In genomic region chr2:109287838-109288237, GRCh38 we compare ENCODE assay signal across 15 cellular contexts.
DNase-seq lines count a peak whose midpoint lies in the region; ATAC-seq, FAIRE-seq and TF ChIP-seq lines count a peak whose summit lies in the region.
"Had no signal": no experiment of that assay in that cellular context is flagged by ENCODE, and none has a peak within 500 bp of the region (broad histone marks: within the 10 kb centered on the region; RNA-seq: fewer than 3 reads in every experiment).

No MANE protein-coding gene starts in this region.

- intact Hi-C loops in left ventricle myocardium superior (cut with micrococcal nuclease) (no loop called here), gastrocnemius medialis (cut with DNase I; ENCODE audit: low total_unique reads) (no loop called here), tibial artery (cut with DNase I; ENCODE audit: low total_unique reads) (no loop called here)

- H3K4me3 ChIP-seq in right atrium auricular region (no peak overlapping the region), bronchial epithelial cell (ENCODE audit: low read depth, low read length) (no peak overlapping the region), gastrocnemius medialis (no peak overlapping the region), tibial artery (no peak overlapping the region)
- H3K4me3 ChIP-seq: GM23338 had no signal

- ATAC-seq in left ventricle myocardium superior: no peak
- ATAC-seq in gastrocnemius medialis: peak; percentile 69 to 70
- no peak for ATAC-seq in activated T-cell treated with anti-CD3 and anti-CD28 coated beads, Interleukin-2, amount 50 U/mL, for 4 hours
- no peak for ATAC-seq in stimulated activated naive CD8-positive, alpha-beta T cell treated with anti-CD3 and anti-CD28 coated beads, Interleukin-15, Interleukin-2, amounts not matched to agents 100 U/mL and 50 U/mL, for 24 hours
- ATAC-seq: GM23338 had no signal

- H3K4me3 Mint-ChIP-seq in activated T-cell treated with anti-CD3 and anti-CD28 coated beads, Interleukin-2, amount 50 U/mL, for 4 hours: no peak overlapping the region
- H3K4me3 Mint-ChIP-seq: CD4-positive, alpha-beta memory T cell; GM23338; IgD-negative memory B cell had no signal

- H3K36me3 Mint-ChIP-seq in activated T-cell treated with anti-CD3 and anti-CD28 coated beads, Interleukin-2, amount 50 U/mL, for 4 hours (ENCODE audit: insufficient read depth): no peaks in the 10 kb centered on the region
- H3K36me3 Mint-ChIP-seq: CD4-positive, alpha-beta memory T cell; IgD-negative memory B cell had no signal

- H3K9me3 ChIP-seq in right atrium auricular region (no peaks in the 10 kb centered on the region), gastrocnemius medialis (no peaks in the 10 kb centered on the region), tibial artery (no peaks in the 10 kb centered on the region)

- peak; percentile 18 for FAIRE-seq in bronchial epithelial cell (lab: Jason Lieb, UNC)

- no peaks in the 10 kb centered on the region for H3K9me3 Mint-ChIP-seq in activated T-cell treated with anti-CD3 and anti-CD28 coated beads, Interleukin-2, amount 50 U/mL, for 4 hours
- H3K9me3 Mint-ChIP-seq: GM23338, IgD-negative memory B cell had no signal

- H3K4me1 Mint-ChIP-seq in activated T-cell treated with anti-CD3 and anti-CD28 coated beads, Interleukin-2, amount 50 U/mL, for 4 hours (ENCODE audit: low read depth): no peaks in the 10 kb centered on the region
- H3K4me1 Mint-ChIP-seq: IgD-negative memory B cell had no signal

- H3K27ac ChIP-seq in right atrium auricular region (no peak overlapping the region), gastrocnemius medialis (peak overlapping the region in 2 of 4 donors; percentile 31 to 63), tibial artery (no peak overlapping the region)
- H3K27ac ChIP-seq: C4-2B had no signal

- in situ Hi-C loops in gastrocnemius medialis (cut with MboI; ENCODE audit: low sequenced_read_pairs in 4 of 4): loop anchor here in 1 of 4 donors (25.0 kb wide), 1 partner anchor 224 kb away; no protein-coding TSS in a partner anchor

- H3K4me1 ChIP-seq in right atrium auricular region (peaks cover 0 to 48% of the 10 kb centered on the region in 2 donors), gastrocnemius medialis (peaks cover 32 to 40% of the 10 kb centered on the region in 2 donors), tibial artery (peaks cover 6 to 59% (median 42%) of the 10 kb centered on the region in 4 donors)

- H3K27me3 ChIP-seq in right atrium auricular region (no peaks in the 10 kb centered on the region), bronchial epithelial cell (ENCODE audit: control insufficient read depth, insufficient read depth, low read length) (peaks cover 8% of the 10 kb centered on the region), gastrocnemius medialis (no peaks in the 10 kb centered on the region), tibial artery (no peaks in the 10 kb centered on the region)

- TF ChIP-seq CTCF in right atrium auricular region (IDR thresholded peaks at IDR 0.05) (no peak), bronchial epithelial cell (IDR thresholded peaks at IDR 0.05; ENCODE audit: insufficient read depth, low read length, severe bottlenecking) (no peak), gastrocnemius medialis (IDR thresholded peaks at IDR 0.05 in 4 of 5, conservative IDR thresholded peaks at IDR 0.05 in 1 of 5) (no peak), tibial artery (IDR thresholded peaks at IDR 0.05) (no peak)

- H3K36me3 ChIP-seq in right atrium auricular region: no peaks in the 10 kb centered on the region
- no peaks in the 10 kb centered on the region for H3K36me3 ChIP-seq in bronchial epithelial cell (ENCODE audit: control insufficient read depth, insufficient read depth, low read length)
- no peaks in the 10 kb centered on the region for H3K36me3 ChIP-seq in gastrocnemius medialis
- no peaks in the 10 kb centered on the region for H3K36me3 ChIP-seq in tibial artery

- no peaks in the 10 kb centered on the region for H3K27me3 Mint-ChIP-seq in activated T-cell treated with anti-CD3 and anti-CD28 coated beads, Interleukin-2, amount 50 U/mL, for 4 hours (ENCODE audit: low read depth)
- H3K27me3 Mint-ChIP-seq: CD4-positive, alpha-beta memory T cell; IgD-negative memory B cell had no signal

- DNase-seq in left ventricle myocardium superior (peak; percentile 3), right atrium auricular region (ENCODE audit: low spot score) (no peak), bronchial epithelial cell (ENCODE audit: low read depth) (no peak), gastrocnemius medialis (peak; percentile 41 to 48), tibial artery (no peak)
- no peak for DNase-seq in activated T-cell treated with anti-CD3 and anti-CD28 coated beads, Interleukin-2, amount 50 U/mL, for 4 hours
- no peak for DNase-seq in stimulated activated naive CD8-positive, alpha-beta T cell treated with anti-CD3 and anti-CD28 coated beads, Interleukin-15, Interleukin-2, amounts not matched to agents 100 U/mL and 50 U/mL, for 24 hours
- DNase-seq: ACHN; CD4-positive, alpha-beta memory T cell; GF-D8; H7; KG1 had no signal

- TF ChIP-seq POLR2A in gastrocnemius medialis (IDR thresholded peaks at IDR 0.05): no peak

Comparison
In these comparisons a context has a peak if more than half of its experiments do, and no peak if none do; other contexts are left out.
1. DNase-seq: peak in left ventricle myocardium superior (single experiment) and gastrocnemius medialis (2 of 2); none in right atrium auricular region (single experiment), bronchial epithelial cell (single experiment), activated T-cell treated with anti-CD3 and anti-CD28 coated beads, Interleukin-2, amount 50 U/mL, for 4 hours (single experiment), tibial artery (0 of 2) and stimulated activated naive CD8-positive, alpha-beta T cell treated with anti-CD3 and anti-CD28 coated beads, Interleukin-15, Interleukin-2, amounts not matched to agents 100 U/mL and 50 U/mL, for 24 hours (single experiment).
2. ATAC-seq: peak in gastrocnemius medialis (2 of 2); none in left ventricle myocardium superior (single experiment), activated T-cell treated with anti-CD3 and anti-CD28 coated beads, Interleukin-2, amount 50 U/mL, for 4 hours (0 of 2) and stimulated activated naive CD8-positive, alpha-beta T cell treated with anti-CD3 and anti-CD28 coated beads, Interleukin-15, Interleukin-2, amounts not matched to agents 100 U/mL and 50 U/mL, for 24 hours (single experiment).